Comparison of ENCODE assay signal across 10 cellular contexts in genomic region chr12:4829793-4830162, GRCh38.
DNase-seq lines count a peak whose midpoint lies in the region; ATAC-seq, FAIRE-seq and TF ChIP-seq lines count a peak whose summit lies in the region.
"Had no signal": no experiment of that assay in that cellular context is flagged by ENCODE, and none has a peak within 500 bp of the region (broad histone marks: within the 10 kb centered on the region; RNA-seq: fewer than 3 reads in every experiment).

No MANE protein-coding gene starts in this region.

- H3K27ac ChIP-seq in vagina: no peak overlapping the region

- H3K27ac Mint-ChIP-seq in activated naive CD4-positive, alpha-beta T cell treated with anti-CD3 and anti-CD28 coated beads, Interleukin-2, amount 50 U/mL, for 72 hours: peak overlapping the region; percentile 83 to 85

- DNase-seq in activated naive CD4-positive, alpha-beta T cell treated with anti-CD3 and anti-CD28 coated beads, Interleukin-2, amount 50 U/mL, for 72 hours (ENCODE audit: low spot score in 2 of 2): no peak
- DNase-seq in H54 (ENCODE audit: insufficient read length, low spot score): no peak
- no peak for DNase-seq in AML-193 (lab: John Stamatoyannopoulos, UW)
- DNase-seq in COLO829 (ENCODE audit: low spot score): no peak
- no peak for DNase-seq in vagina (ENCODE audit: extremely low spot score in 2 of 2)
- DNase-seq: activated CD4-positive, CD25-positive, alpha-beta regulatory T cell; stimulated activated CD4-positive, alpha-beta T cell treated with anti-CD3 and anti-CD28 coated beads, Interleukin-15, amount 100 ng/mL, for 24 hours had no signal

- H3K27me3 ChIP-seq in vagina: no peaks in the 10 kb centered on the region

- no peak for TF ChIP-seq POLR2A in H54 (IDR thresholded peaks at IDR 0.05; ENCODE audit: low read depth, low read length)
- TF ChIP-seq POLR2A in vagina (IDR thresholded peaks at IDR 0.05): no peak

- H3K9me3 Mint-ChIP-seq in activated naive CD4-positive, alpha-beta T cell treated with anti-CD3 and anti-CD28 coated beads, Interleukin-2, amount 50 U/mL, for 72 hours: peaks cover 0 to 9% of the 10 kb centered on the region in 2 donors

- H3K4me3 ChIP-seq in GM08714 (ENCODE audit: low read length): peak overlapping the region; percentile 20; the same call in 1 of the 2 replicates
- H3K4me3 ChIP-seq in vagina: no peak overlapping the region

- no peak for FAIRE-seq in H54 (lab: Jason Lieb, UNC)

- no peak for TF ChIP-seq CTCF in vagina (IDR thresholded peaks at IDR 0.05)

- peaks cover 4 to 17% of the 10 kb centered on the region in 2 donors for H3K36me3 Mint-ChIP-seq in activated naive CD4-positive, alpha-beta T cell treated with anti-CD3 and anti-CD28 coated beads, Interleukin-2, amount 50 U/mL, for 72 hours

- H3K36me3 ChIP-seq in vagina: no peaks in the 10 kb centered on the region

- intact Hi-C loops in vagina (cut with DNase I): no loop called here

- no peaks in the 10 kb centered on the region for H3K9me3 ChIP-seq in vagina

- H3K4me1 ChIP-seq in vagina: no peaks in the 10 kb centered on the region

- ATAC-seq in GM21390 (IDR thresholded peaks at IDR 0.05; ENCODE audit: unreplicated experiment): peak; percentile 18
- peak; percentile 13 for ATAC-seq in HG03565 (IDR thresholded peaks at IDR 0.05; ENCODE audit: unreplicated experiment)
- peak in 1 of 2 donors; percentile 51 for ATAC-seq in activated naive CD4-positive, alpha-beta T cell treated with anti-CD3 and anti-CD28 coated beads, Interleukin-2, amount 50 U/mL, for 72 hours
